ENCODE assay signal across 8 cellular contexts in genomic region chr4:16704488-16704887, GRCh38.
"Had no signal": no experiment of that assay in that cellular context is flagged by ENCODE, and none has a peak within 500 bp of the region (broad histone marks: within the 10 kb centered on the region; RNA-seq: fewer than 3 reads in every experiment).

No MANE protein-coding gene starts in this region.

- H3K27ac Mint-ChIP-seq: HFFc6 had no signal

- H3K4me3 Mint-ChIP-seq: HFFc6 had no signal

- ATAC-seq: HCT116, K562 had no signal

- DNase-seq: GM23248, GOT3, H7, HFFc6, IMR-90, KG1 had no signal

- H3K9me3 Mint-ChIP-seq: HFFc6 had no signal
